In genomic region chr17:10046259-10046658, GRCh38 we compare ENCODE assay signal across 21 cellular contexts.
DNase-seq lines count a peak whose midpoint lies in the region; ATAC-seq, FAIRE-seq and TF ChIP-seq lines count a peak whose summit lies in the region.
"Had no signal": no experiment of that assay in that cellular context is flagged by ENCODE, and none has a peak within 500 bp of the region (broad histone marks: within the 10 kb centered on the region; RNA-seq: fewer than 3 reads in every experiment).

No MANE protein-coding gene starts in this region.

- no peaks in the 10 kb centered on the region for H3K36me3 Mint-ChIP-seq in stimulated activated memory B cell treated with anti-CD40 and anti-IgM and Interleukin-4, amounts not matched to agents 10 μg/mL and 1 μg/mL and 100 μg/mL, for 72 hours

- peak overlapping the region; percentile 30 for H3K4me3 Mint-ChIP-seq in stimulated activated memory B cell treated with anti-CD40 and anti-IgM and Interleukin-4, amounts not matched to agents 10 μg/mL and 1 μg/mL and 100 μg/mL, for 72 hours
- H3K4me3 Mint-ChIP-seq: H9 had no signal

- H3K27ac ChIP-seq in Karpas-422 (ENCODE audit: low read length) (peak overlapping the region; percentile 94), kidney (ENCODE audit: low read depth in 2 of 2, low read length in 2 of 2) (no peak overlapping the region), WERI-Rb-1 (no peak overlapping the region)
- H3K27ac ChIP-seq: KMS-11 had no signal

- H3K4me3 ChIP-seq in Karpas-422 (ENCODE audit: low read length) (no peak overlapping the region), kidney (ENCODE audit: low read length in 2 of 2) (no peak overlapping the region), WERI-Rb-1 (ENCODE audit: low read depth, low read length) (no peak overlapping the region)
- H3K4me3 ChIP-seq: MG63 had no signal

- no peak for ATAC-seq in Right ventricle myocardium inferior
- ATAC-seq in Right ventricle myocardium superior (ENCODE audit: poor library complexity) = no peak
- ATAC-seq in stimulated activated memory B cell treated with anti-CD40 and anti-IgM and Interleukin-4, amounts not matched to agents 10 μg/mL and 1 μg/mL and 100 μg/mL, for 72 hours = no peak
- ATAC-seq: HepG2 had no signal

- peaks cover 26% of the 10 kb centered on the region for H3K4me1 Mint-ChIP-seq in stimulated activated memory B cell treated with anti-CD40 and anti-IgM and Interleukin-4, amounts not matched to agents 10 μg/mL and 1 μg/mL and 100 μg/mL, for 72 hours

- DNase-seq in Right ventricle myocardium inferior (ENCODE audit: missing footprints) (peak; percentile 20), Right ventricle myocardium superior (no peak), Karpas-422 (no peak), kidney (peak; percentile 15), WERI-Rb-1 (no peak), epidermal melanocyte (ENCODE audit: insufficient read length, low spot score) (no peak), globus pallidus (ENCODE audit: low spot score) (no peak)
- DNase-seq: 8988T, DMS53, H9, MG63, NCI-H1105 treated with DMSO at 0.1 percent for 48 hours, NCI-H187, NCI-H446 treated with DMSO at 0.1 percent for 48 hours, NCI-H748 treated with DMSO at 0.1 percent for 48 hours, SIG-M5 had no signal

- H3K79me2 ChIP-seq in Karpas-422 (ENCODE audit: low read length) = peaks cover 95% of the 10 kb centered on the region

- no peak overlapping the region for H2AFZ ChIP-seq in Karpas-422 (ENCODE audit: low read length)

- H3K4me1 ChIP-seq in Karpas-422 (ENCODE audit: low read length) = peaks cover 96% of the 10 kb centered on the region
- no peaks in the 10 kb centered on the region for H3K4me1 ChIP-seq in kidney (ENCODE audit: control insufficient read depth in 1 of 2, insufficient read depth in 1 of 2, low read depth in 1 of 2, low read length in 2 of 2)

- H3K9me2 ChIP-seq in Karpas-422 (replicated peaks; ENCODE audit: insufficient read depth, low read length) = no peaks in the 10 kb centered on the region

- H3K9me3 Mint-ChIP-seq in stimulated activated memory B cell treated with anti-CD40 and anti-IgM and Interleukin-4, amounts not matched to agents 10 μg/mL and 1 μg/mL and 100 μg/mL, for 72 hours = no peaks in the 10 kb centered on the region
- H3K9me3 Mint-ChIP-seq: CD14-positive monocyte, H9 had no signal

- H3K4me2 ChIP-seq in Karpas-422 (ENCODE audit: low read depth, low read length, poor library complexity, severe bottlenecking) = peak overlapping the region; percentile 87
- H3K4me2 ChIP-seq: KMS-11 had no signal

- H3K27me3 Mint-ChIP-seq in stimulated activated memory B cell treated with anti-CD40 and anti-IgM and Interleukin-4, amounts not matched to agents 10 μg/mL and 1 μg/mL and 100 μg/mL, for 72 hours = peaks cover 17% of the 10 kb centered on the region

- no peaks in the 10 kb centered on the region for H3K27me3 ChIP-seq in Karpas-422 (ENCODE audit: low read length)
- no peaks in the 10 kb centered on the region for H3K27me3 ChIP-seq in WERI-Rb-1 (ENCODE audit: insufficient read depth, low read depth, severe bottlenecking)
- H3K27me3 ChIP-seq: MG63 had no signal

- H3K9me3 ChIP-seq in Karpas-422 (ENCODE audit: low read length) (no peaks in the 10 kb centered on the region), kidney (ENCODE audit: control insufficient read depth in 1 of 2, low read length in 2 of 2) (no peaks in the 10 kb centered on the region), WERI-Rb-1 (ENCODE audit: severe bottlenecking) (no peaks in the 10 kb centered on the region)
- H3K9me3 ChIP-seq: MG63 had no signal

- TF ChIP-seq CTCF in kidney (IDR thresholded peaks at IDR 0.05; ENCODE audit: borderline replicate concordance, extremely low read depth, insufficient read depth) (no peak), WERI-Rb-1 (IDR thresholded peaks at IDR 0.05; ENCODE audit: low read depth, low read length) (no peak)

- FAIRE-seq in kidney (lab: Jason Lieb, UNC) = no peak
- FAIRE-seq: HepG2, RCC 7860 had no signal

- H3K9ac ChIP-seq in Karpas-422 (ENCODE audit: low read length) (peak overlapping the region; percentile 34), kidney (ENCODE audit: low read length in 2 of 2) (no peak overlapping the region)
- H3K9ac ChIP-seq: KMS-11 had no signal

- peaks cover 23% of the 10 kb centered on the region for H4K20me1 ChIP-seq in Karpas-422 (ENCODE audit: insufficient read depth, low read depth, low read length)

- H3K36me3 ChIP-seq in Karpas-422 (ENCODE audit: insufficient read depth, low read length) (peaks cover 26% of the 10 kb centered on the region), kidney (ENCODE audit: control insufficient read depth in 1 of 2, insufficient read depth in 2 of 2, low read length in 2 of 2) (no peaks in the 10 kb centered on the region), WERI-Rb-1 (no peaks in the 10 kb centered on the region)
- H3K36me3 ChIP-seq: MG63 had no signal

- intact Hi-C loops in Right ventricle myocardium inferior (cut with DNase I) = no loop called here
- intact Hi-C loops in Right ventricle myocardium superior (cut with DNase I) = no loop called here
- intact Hi-C loops in kidney (cut with DNase I) = no loop called here

- peak overlapping the region; percentile 7 for H3K27ac Mint-ChIP-seq in stimulated activated memory B cell treated with anti-CD40 and anti-IgM and Interleukin-4, amounts not matched to agents 10 μg/mL and 1 μg/mL and 100 μg/mL, for 72 hours
- H3K27ac Mint-ChIP-seq: H9 had no signal

Comparison
In these comparisons a context has a peak if more than half of its experiments do, and no peak if none do; other contexts are left out.
1. DNase-seq: peak in Right ventricle myocardium inferior (single experiment) and kidney (single experiment); none in Right ventricle myocardium superior (single experiment), Karpas-422 (single experiment), WERI-Rb-1 (single experiment), epidermal melanocyte (single experiment) and globus pallidus (single experiment).